ENCODE assay signal across 24 cellular contexts in the genomic region with DNA sequence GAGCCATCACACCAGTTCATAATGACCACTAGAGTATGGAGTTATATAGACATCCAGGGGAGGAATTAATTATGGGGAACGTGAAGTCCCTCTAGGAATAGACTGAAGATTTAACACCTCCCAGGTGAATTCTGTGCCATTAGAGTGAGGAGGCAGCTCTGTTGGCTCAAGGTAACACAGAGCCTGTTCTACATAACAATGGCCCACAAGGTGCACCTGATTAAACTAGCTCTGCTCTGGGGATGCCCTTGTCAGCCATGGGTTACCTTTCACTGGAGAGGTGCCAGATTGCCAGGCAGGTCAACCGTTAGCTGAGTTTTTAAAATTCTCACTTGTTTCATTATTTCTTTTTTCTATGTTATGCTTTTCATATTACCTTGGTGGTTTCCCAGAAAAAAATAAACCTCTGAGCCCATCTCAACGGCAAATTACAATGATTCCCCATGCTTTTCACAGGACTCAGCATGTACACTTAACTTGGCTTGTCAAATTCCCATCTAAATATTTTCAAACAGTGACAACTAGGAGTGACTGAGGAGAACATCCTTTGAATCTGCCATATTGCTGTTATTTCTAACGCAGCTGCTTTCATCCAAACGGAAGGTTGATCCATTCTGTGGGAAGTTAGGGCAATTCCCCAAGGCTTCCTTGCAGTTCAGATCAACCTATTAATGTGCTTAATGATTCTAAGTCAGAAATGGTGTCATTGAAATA.
DNase-seq lines count a peak whose midpoint lies in the region; ATAC-seq and TF ChIP-seq lines count a peak whose summit lies in the region.
"Had no signal": no experiment of that assay in that cellular context is flagged by ENCODE, and none has a peak within 500 bp of the region (broad histone marks: within the 10 kb centered on the region; RNA-seq: fewer than 3 reads in every experiment).

No MANE protein-coding gene starts in this region.

- TF ChIP-seq CTCF in foreskin keratinocyte (conservative IDR thresholded peaks at IDR 0.05), result no peak
- TF ChIP-seq CTCF in nephron (IDR thresholded peaks at IDR 0.05; ENCODE audit: unreplicated experiment in 3 of 3), result no peak
- no peak for TF ChIP-seq CTCF in spleen (IDR thresholded peaks at IDR 0.05 in 8 of 11, conservative IDR thresholded peaks at IDR 0.05 in 3 of 11)

- H3K27ac ChIP-seq in foreskin keratinocyte (no peak overlapping the region), spleen (no peak overlapping the region)
- H3K27ac ChIP-seq: 22Rv1, BLaER1, KMS-11 had no signal

- no peaks in the 10 kb centered on the region for H3K4me1 ChIP-seq in foreskin keratinocyte
- peaks cover 0 to 4% (median 0%) of the 10 kb centered on the region in 6 donors for H3K4me1 ChIP-seq in spleen
- H3K4me1 ChIP-seq: BLaER1 had no signal

- H3K4me3 ChIP-seq in spleen, result peak overlapping the region in 1 of 8 donors; percentile 27
- H3K4me3 ChIP-seq: BLaER1, GM12878 had no signal

- H3K27me3 Mint-ChIP-seq in nephron (ENCODE audit: low read depth), result no peaks in the 10 kb centered on the region
- H3K27me3 Mint-ChIP-seq: CD4-positive, alpha-beta T cell had no signal

- H3K36me3 ChIP-seq in spleen, result no peaks in the 10 kb centered on the region
- H3K36me3 ChIP-seq: BLaER1 had no signal

- intact Hi-C loops in spleen (cut with DNase I; ENCODE audit: low total_unique reads), result no loop called here

- WGBS in spleen, 5 donors, result 81 to 91% (median 86%) methylated on average over 5 of the region's 5 CpGs

- H3K4me1 Mint-ChIP-seq in nephron, result peaks cover 14% of the 10 kb centered on the region

- ATAC-seq in foreskin keratinocyte, result peak; percentile 30
- ATAC-seq: GM12878 had no signal

- TF ChIP-seq POLR2A in spleen (IDR thresholded peaks at IDR 0.05), result no peak

- no peaks in the 10 kb centered on the region for H3K9me3 Mint-ChIP-seq in nephron

- peaks cover 0 to 4% (median 0%) of the 10 kb centered on the region in 8 donors for H3K9me3 ChIP-seq in spleen
- H3K9me3 ChIP-seq: BLaER1, Caco-2 had no signal

- H3K36me3 Mint-ChIP-seq in nephron (ENCODE audit: low read depth), result no peaks in the 10 kb centered on the region

- peak overlapping the region; percentile 37 to 52 (median 48) for H3K27ac Mint-ChIP-seq in nephron
- H3K27ac Mint-ChIP-seq: CD4-positive, alpha-beta T cell had no signal

- peak overlapping the region in 2 of 3 experiments; percentile 7 to 52 for H3K4me3 Mint-ChIP-seq in nephron
- H3K4me3 Mint-ChIP-seq: CD4-positive, alpha-beta T cell had no signal

- peak; percentile 2 for DNase-seq in NCI-H1105 treated with DMSO at 0.1 percent for 48 hours (lab: John Stamatoyannopoulos, UW)
- DNase-seq in NCI-H1105 (lab: John Stamatoyannopoulos, UW), result no peak
- DNase-seq in NCI-H69 (lab: John Stamatoyannopoulos, UW), result peak; percentile 81
- DNase-seq in foreskin keratinocyte, result no peak
- no peak for DNase-seq in UCSD-AML1 (lab: John Stamatoyannopoulos, UW; ENCODE audit: unreplicated experiment)
- DNase-seq in COLO829 (ENCODE audit: low spot score), result no peak
- no peak for DNase-seq in spleen
- DNase-seq: ACHN; Caco-2; CD4-positive, alpha-beta T cell; DMS 273 treated with DMSO at 0.1 percent for 48 hours; DND-41; HCEC 1CT; NCI-H1694; NCI-H2081 treated with DMSO at 0.1 percent for 48 hours; NCI-H524; NCI-H82; OCI-M1; Right ventricle myocardium superior had no signal

- H3K27me3 ChIP-seq in foreskin keratinocyte (no peaks in the 10 kb centered on the region), spleen (replicated peaks in 1 of 7) (no peaks in the 10 kb centered on the region)
- H3K27me3 ChIP-seq: BLaER1 had no signal

Comparison
In these comparisons a context has a peak if more than half of its experiments do, and no peak if none do; other contexts are left out.
1. DNase-seq: peak in NCI-H1105 treated with DMSO at 0.1 percent for 48 hours (single experiment) and NCI-H69 (single experiment); none in NCI-H1105 (single experiment), foreskin keratinocyte (0 of 2), UCSD-AML1 (single experiment), COLO829 (single experiment) and spleen (single experiment).